In the genomic region with DNA sequence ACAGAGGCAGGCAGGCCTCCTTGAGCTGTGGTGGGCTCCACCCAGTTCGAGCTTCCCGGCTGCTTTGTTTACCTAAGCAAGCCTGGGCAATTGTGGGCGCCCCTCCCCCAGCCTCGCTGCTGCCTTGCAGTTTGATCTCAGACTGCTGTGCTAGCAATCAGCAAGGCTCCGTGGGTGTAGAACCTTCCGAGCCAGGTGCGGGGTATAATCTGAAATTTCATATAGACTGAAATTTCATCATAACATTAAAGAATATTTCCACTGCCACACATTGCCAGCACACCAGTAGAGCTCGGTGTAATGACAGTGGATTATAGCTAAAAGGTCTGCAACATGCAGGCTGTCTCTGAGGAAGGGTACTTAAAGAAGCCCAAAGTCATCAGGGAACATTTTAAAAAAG, we compare ENCODE assay signal across 7 cellular contexts.
DNase-seq lines count a peak whose midpoint lies in the region; ATAC-seq, FAIRE-seq and TF ChIP-seq lines count a peak whose summit lies in the region.
"Not testable (repeated sequence)": the region's sequence is repeated elsewhere in the genome, so short reads cannot be mapped to it uniquely, and the experiment has no call there.

No MANE protein-coding gene starts in this region.

- not testable (repeated sequence) for H3K18ac ChIP-seq in mesenchymal stem cell (ENCODE audit: low read depth in 1 of 2, low read length in 2 of 2)

- not testable (repeated sequence) for H3K23ac ChIP-seq in mesenchymal stem cell (ENCODE audit: low read length in 2 of 2)

- not testable (repeated sequence) for FAIRE-seq in bronchial epithelial cell (lab: Jason Lieb, UNC)

- not testable (repeated sequence) for H3K36me3 ChIP-seq in H7 (replicated peaks; ENCODE audit: control insufficient read depth, insufficient read depth, low read length); PC-3 (ENCODE audit: low read depth, low read length); bronchial epithelial cell (ENCODE audit: control insufficient read depth, insufficient read depth, low read length); mesenchymal stem cell (ENCODE audit: control insufficient read depth in 1 of 2, insufficient read depth in 2 of 2, low read depth in 1 of 2, low read length in 2 of 2); osteoblast (ENCODE audit: insufficient read depth, low read length)

- H3K4me1 ChIP-seq in PC-3 (ENCODE audit: insufficient read depth, low read length); foreskin keratinocyte; mesenchymal stem cell (ENCODE audit: control insufficient read depth, insufficient read depth, low read depth, low read length); osteoblast (ENCODE audit: insufficient read depth, low read length): not testable (repeated sequence)

- H2BK12ac ChIP-seq in mesenchymal stem cell (ENCODE audit: low read length in 2 of 2) = not testable (repeated sequence)

- H3K27ac ChIP-seq in PC-3 (ENCODE audit: low read length); foreskin keratinocyte; mesenchymal stem cell (ENCODE audit: low read length, poor library complexity, severe bottlenecking); osteoblast (ENCODE audit: low read depth, low read length): not testable (repeated sequence)

- not testable (repeated sequence) for H2BK15ac ChIP-seq in mesenchymal stem cell (ENCODE audit: low read depth, poor library complexity, severe bottlenecking)

- H3K14ac ChIP-seq in mesenchymal stem cell (ENCODE audit: low read length in 2 of 2) = not testable (repeated sequence)

- not testable (repeated sequence) for H3K4ac ChIP-seq in mesenchymal stem cell (ENCODE audit: low read depth in 1 of 2, low read length in 2 of 2)

- H4K91ac ChIP-seq in mesenchymal stem cell (ENCODE audit: low read length) = not testable (repeated sequence)

- H2AFZ ChIP-seq in PC-3 (ENCODE audit: low read length); mesenchymal stem cell (ENCODE audit: low read depth, low read length): not testable (repeated sequence)
- peak overlapping the region; percentile 72 for H2AFZ ChIP-seq in osteoblast (ENCODE audit: low read length)

- H3K4me2 ChIP-seq in PC-3 (ENCODE audit: low read length) (0 out of 2 replicates have a peak overlapping the region, but pooled peaks have one; percentile 4), osteoblast (ENCODE audit: insufficient read depth, low read length) (peak overlapping the region; percentile 32)
- H3K4me2 ChIP-seq in mesenchymal stem cell (ENCODE audit: low read length, poor library complexity, severe bottlenecking) = not testable (repeated sequence)

- not testable (repeated sequence) for TF ChIP-seq CTCF in PC-3 (conservative IDR thresholded peaks at IDR 0.05; ENCODE audit: low read depth, low read length); bronchial epithelial cell (IDR thresholded peaks at IDR 0.05; ENCODE audit: insufficient read depth, low read length, severe bottlenecking); foreskin keratinocyte (conservative IDR thresholded peaks at IDR 0.05); osteoblast (IDR thresholded peaks at IDR 0.05; ENCODE audit: extremely low read depth, low read depth, low read length)

- not testable (repeated sequence) for BruUV-seq in PC-3 (replicated peaks; lab: Mats Ljungman, UMichigan)

- not testable (repeated sequence) for H4K8ac ChIP-seq in mesenchymal stem cell (ENCODE audit: low read length)

- WGBS in mesenchymal stem cell = 20% methylated on average over 1 of the region's 8 CpGs

- not testable (repeated sequence) for H4K20me1 ChIP-seq in PC-3 (ENCODE audit: low read length); osteoblast (ENCODE audit: insufficient read depth, low read length)

- intact Hi-C loops in PC-3 (cut with micrococcal nuclease) = not testable (repeated sequence)

- not testable (repeated sequence) for H3K27me3 ChIP-seq in H7 (ENCODE audit: control insufficient read depth, insufficient read depth, low read length); PC-3 (ENCODE audit: low read length); bronchial epithelial cell (ENCODE audit: control insufficient read depth, insufficient read depth, low read length); foreskin keratinocyte; mesenchymal stem cell (ENCODE audit: control insufficient read depth in 1 of 2, insufficient read depth in 1 of 2, low read length in 2 of 2); osteoblast (ENCODE audit: insufficient read depth, low read length)

- ATAC-seq in PC-3 (peak; percentile 33), foreskin keratinocyte (peak; percentile 28)

- not testable (repeated sequence) for H2BK5ac ChIP-seq in mesenchymal stem cell (ENCODE audit: low read depth, low read length, poor library complexity, severe bottlenecking)

- not testable (repeated sequence) for H2BK120ac ChIP-seq in mesenchymal stem cell (ENCODE audit: low read depth, low read length)

- DNase-seq in H7 = peak; percentile 0
- peak; percentile 9 for DNase-seq in NCI-H1105 (lab: John Stamatoyannopoulos, UW)
- not testable (repeated sequence) for DNase-seq in PC-3; foreskin keratinocyte; osteoblast (ENCODE audit: insufficient read length, low spot score, missing footprints)
- peak; percentile 20 for DNase-seq in bronchial epithelial cell (ENCODE audit: low read depth)
- peak; percentile 7 for DNase-seq in mesenchymal stem cell

- POLR2A ChIA-PET in PC-3 (lab: Charles Lee; ENCODE audit: unreplicated experiment) = not testable (repeated sequence)

- not testable (repeated sequence) for H2AK5ac ChIP-seq in mesenchymal stem cell (ENCODE audit: low read length, severe bottlenecking)

- not testable (repeated sequence) for H3F3A ChIP-seq in PC-3 (ENCODE audit: low read length, unreplicated experiment)

- not testable (repeated sequence) for H3K9me3 ChIP-seq in PC-3 (ENCODE audit: low read length); mesenchymal stem cell (ENCODE audit: control insufficient read depth, low read length); osteoblast (ENCODE audit: low read depth, low read length)

- CTCF ChIA-PET in PC-3 (lab: Charles Lee) = interaction anchor here (0.6 kb wide), 1 partner anchor 365 kb away, joined by 6 read pairs; no protein-coding TSS in a partner anchor

- H3K9me2 ChIP-seq in PC-3 (replicated peaks; ENCODE audit: low read length) = not testable (repeated sequence)

- H3K9ac ChIP-seq in PC-3 (ENCODE audit: low read length); mesenchymal stem cell (ENCODE audit: low read length): not testable (repeated sequence)

- not testable (repeated sequence) for H3K4me3 ChIP-seq in H7 (ENCODE audit: insufficient read depth, low read depth, low read length); PC-3 (ENCODE audit: low read length); bronchial epithelial cell (ENCODE audit: low read depth, low read length); mesenchymal stem cell (ENCODE audit: insufficient read depth in 1 of 2, low read depth in 1 of 2, low read length in 2 of 2)
- peak overlapping the region; percentile 30 for H3K4me3 ChIP-seq in osteoblast (ENCODE audit: insufficient read depth, low read length)

- not testable (repeated sequence) for H3K79me2 ChIP-seq in PC-3 (ENCODE audit: low read length); osteoblast (ENCODE audit: insufficient read depth, low read length)

- H3K79me1 ChIP-seq in mesenchymal stem cell (replicated peaks; ENCODE audit: low read length, poor library complexity, severe bottlenecking) = not testable (repeated sequence)
